19 cellular contexts compared by ENCODE assay signal in the genomic region with DNA sequence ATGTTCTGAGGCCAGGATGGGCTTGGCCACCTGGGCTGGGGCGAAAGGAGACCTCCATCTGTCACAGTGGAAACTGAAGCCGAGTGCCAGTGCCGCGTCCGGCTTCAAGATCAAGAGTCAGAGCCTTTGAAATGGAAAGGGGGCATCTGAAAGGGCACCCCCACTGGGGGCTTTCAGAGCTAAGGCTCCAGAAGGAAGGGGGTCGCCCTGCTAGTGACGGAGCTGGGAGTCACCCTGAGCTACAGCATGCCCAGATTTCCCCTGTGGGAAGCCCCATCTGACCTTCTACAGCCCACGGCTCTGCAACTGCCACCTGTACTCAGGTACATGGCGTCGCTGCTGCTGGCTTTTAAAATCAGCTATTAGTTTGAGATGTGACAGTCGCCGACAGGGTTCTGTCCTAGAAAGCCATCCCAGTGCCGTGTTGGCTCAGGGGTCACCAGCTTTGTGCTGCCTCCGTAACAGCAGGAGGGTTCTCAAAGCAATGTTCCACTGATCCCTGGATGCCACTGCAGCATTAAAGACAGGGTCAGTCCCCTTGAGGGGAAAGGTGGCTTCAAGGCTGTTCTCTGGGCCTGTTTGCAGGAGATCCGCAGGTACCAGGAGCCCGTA. TPM values are rescaled to one million over a fixed set of nuclear protein-coding genes. Genes with fewer than 3 reads are reported as not detected.
DNase-seq lines count a peak whose midpoint lies in the region; ATAC-seq and TF ChIP-seq lines count a peak whose summit lies in the region.
"Had no signal": no experiment of that assay in that cellular context is flagged by ENCODE, and none has a peak within 500 bp of the region (broad histone marks: within the 10 kb centered on the region; RNA-seq: fewer than 3 reads in every experiment).

No MANE protein-coding gene starts in this region.

- no peaks in the 10 kb centered on the region for H3K27me3 Mint-ChIP-seq in activated T-cell treated with anti-CD3 and anti-CD28 coated beads, Interleukin-2, amount 50 U/mL, for 4 hours (ENCODE audit: low read depth)
- H3K27me3 Mint-ChIP-seq in HFFc6 (ENCODE audit: insufficient read depth) = peaks cover 10% of the 10 kb centered on the region
- no peaks in the 10 kb centered on the region for H3K27me3 Mint-ChIP-seq in stimulated activated naive B cell treated with anti-CD40 and anti-IgM and Interleukin-4, amounts not matched to agents 10 μg/mL and 1 μg/mL and 100 μg/mL, for 72 hours
- H3K27me3 Mint-ChIP-seq: effector memory CD8-positive, alpha-beta T cell; stimulated activated naive CD8-positive, alpha-beta T cell treated with anti-CD3 and anti-CD28 coated beads, Interleukin-15, Interleukin-2, amounts not matched to agents 100 ng/mL and 50 ng/mL, for 24 hours had no signal

- no peak overlapping the region for H3K4me3 Mint-ChIP-seq in activated T-cell treated with anti-CD3 and anti-CD28 coated beads, Interleukin-2, amount 50 U/mL, for 4 hours
- H3K4me3 Mint-ChIP-seq in HFFc6 = 0 out of 2 replicates have a peak overlapping the region, but pooled peaks have one; percentile 22
- no peak overlapping the region for H3K4me3 Mint-ChIP-seq in stimulated activated naive B cell treated with anti-CD40 and anti-IgM and Interleukin-4, amounts not matched to agents 10 μg/mL and 1 μg/mL and 100 μg/mL, for 72 hours
- H3K4me3 Mint-ChIP-seq: effector memory CD8-positive, alpha-beta T cell; stimulated activated naive CD8-positive, alpha-beta T cell treated with anti-CD3 and anti-CD28 coated beads, Interleukin-15, Interleukin-2, amounts not matched to agents 100 ng/mL and 50 ng/mL, for 24 hours had no signal

- H3K36me3 Mint-ChIP-seq in activated T-cell treated with anti-CD3 and anti-CD28 coated beads, Interleukin-2, amount 50 U/mL, for 4 hours (ENCODE audit: insufficient read depth) = peaks cover 17% of the 10 kb centered on the region
- peaks cover 2% of the 10 kb centered on the region; the same call in 1 of the 2 replicates for H3K36me3 Mint-ChIP-seq in HFFc6 (ENCODE audit: low read depth)
- peaks cover 17 to 25% of the 10 kb centered on the region in 2 donors for H3K36me3 Mint-ChIP-seq in stimulated activated naive B cell treated with anti-CD40 and anti-IgM and Interleukin-4, amounts not matched to agents 10 μg/mL and 1 μg/mL and 100 μg/mL, for 72 hours

- H3K36me3 ChIP-seq in gastroesophageal sphincter = peaks cover 0 to 76% of the 10 kb centered on the region in 2 donors
- H3K36me3 ChIP-seq: uterus had no signal

- H3K9me3 Mint-ChIP-seq in activated T-cell treated with anti-CD3 and anti-CD28 coated beads, Interleukin-2, amount 50 U/mL, for 4 hours = no peaks in the 10 kb centered on the region
- H3K9me3 Mint-ChIP-seq in HFFc6 = no peaks in the 10 kb centered on the region
- no peaks in the 10 kb centered on the region for H3K9me3 Mint-ChIP-seq in stimulated activated naive B cell treated with anti-CD40 and anti-IgM and Interleukin-4, amounts not matched to agents 10 μg/mL and 1 μg/mL and 100 μg/mL, for 72 hours
- H3K9me3 Mint-ChIP-seq: effector memory CD8-positive, alpha-beta T cell; stimulated activated naive CD8-positive, alpha-beta T cell treated with anti-CD3 and anti-CD28 coated beads, Interleukin-15, Interleukin-2, amounts not matched to agents 100 ng/mL and 50 ng/mL, for 24 hours had no signal

- TF ChIP-seq EP300 in gastroesophageal sphincter (IDR thresholded peaks at IDR 0.05) = no peak

- no peak for TF ChIP-seq CTCF in HFFc6 (IDR thresholded peaks at IDR 0.05)
- TF ChIP-seq CTCF in gastroesophageal sphincter (IDR thresholded peaks at IDR 0.05) = no peak

- peaks cover 0 to 38% (median 16%) of the 10 kb centered on the region in 3 donors for H3K4me1 ChIP-seq in gastroesophageal sphincter
- H3K4me1 ChIP-seq: lower lobe of right lung, SJCRH30, uterus had no signal

- no peaks in the 10 kb centered on the region for H3K4me1 Mint-ChIP-seq in activated T-cell treated with anti-CD3 and anti-CD28 coated beads, Interleukin-2, amount 50 U/mL, for 4 hours (ENCODE audit: low read depth)
- peaks cover 16% of the 10 kb centered on the region for H3K4me1 Mint-ChIP-seq in HFFc6 (ENCODE audit: low read depth)
- H3K4me1 Mint-ChIP-seq in stimulated activated naive B cell treated with anti-CD40 and anti-IgM and Interleukin-4, amounts not matched to agents 10 μg/mL and 1 μg/mL and 100 μg/mL, for 72 hours = peaks cover 2 to 6% of the 10 kb centered on the region in 2 donors

- H3K9me3 ChIP-seq in gastroesophageal sphincter = no peaks in the 10 kb centered on the region
- H3K9me3 ChIP-seq: lower lobe of right lung, SJCRH30, uterus had no signal

- no peak for ATAC-seq in activated T-cell treated with anti-CD3 and anti-CD28 coated beads, Interleukin-2, amount 50 U/mL, for 4 hours
- ATAC-seq in gastroesophageal sphincter (no peak), GM18511 (IDR thresholded peaks at IDR 0.05; ENCODE audit: unreplicated experiment) (no peak)
- ATAC-seq in stimulated activated naive B cell treated with anti-CD40 and anti-IgM and Interleukin-4, amounts not matched to agents 10 μg/mL and 1 μg/mL and 100 μg/mL, for 72 hours (replicated peaks) = no peak
- ATAC-seq: effector memory CD8-positive, alpha-beta T cell; lower lobe of right lung had no signal

- H3K27ac ChIP-seq in gastroesophageal sphincter = peak overlapping the region in 3 of 4 donors; percentile 54 to 82 (median 80)
- H3K27ac ChIP-seq: lower lobe of right lung, SJCRH30 had no signal

- no CpG with 5 or more reads among the region's 16 CpGs for WGBS in gastroesophageal sphincter (ENCODE audit: low coverage in 1 of 2), 2 donors

- DNase-seq in activated T-cell treated with anti-CD3 and anti-CD28 coated beads, Interleukin-2, amount 50 U/mL, for 1 hour = peak; percentile 17
- DNase-seq in activated T-cell treated with anti-CD3 and anti-CD28 coated beads, Interleukin-2, amount 50 U/mL, for 4 hours = no peak
- DNase-seq in HFFc6 = no peak
- no peak for DNase-seq in stimulated activated naive B cell treated with anti-CD40 and anti-IgM and Interleukin-4, amounts not matched to agents 10 μg/mL and 1 μg/mL and 100 μg/mL, for 72 hours
- no peak for DNase-seq in glomerular visceral epithelial cell (ENCODE audit: extremely low spot score)
- no peak for DNase-seq in GM19240 (ENCODE audit: insufficient read length, low spot score)
- DNase-seq: activated CD4-positive, CD25-positive, alpha-beta regulatory T cell; activated naive CD4-positive, alpha-beta T cell; effector memory CD8-positive, alpha-beta T cell; GDM1; lower lobe of right lung; MM.1S; NCI-H1436 treated with DMSO at 0.1 percent for 48 hours; SJCRH30; stimulated activated CD4-positive, alpha-beta T cell treated with anti-CD3 and anti-CD28 coated beads, Interleukin-2, amount 100 ng/mL, for 24 hours had no signal

- TF ChIP-seq POLR2A in gastroesophageal sphincter (IDR thresholded peaks at IDR 0.05) = no peak

- no peak overlapping the region for H3K4me3 ChIP-seq in gastroesophageal sphincter
- H3K4me3 ChIP-seq: lower lobe of right lung, SJCRH30, uterus had no signal

- H3K27me3 ChIP-seq in gastroesophageal sphincter = no peaks in the 10 kb centered on the region
- H3K27me3 ChIP-seq: SJCRH30, uterus had no signal

- peak overlapping the region; percentile 49; the same call in 1 of the 2 replicates for H3K27ac Mint-ChIP-seq in HFFc6
- H3K27ac Mint-ChIP-seq in stimulated activated naive B cell treated with anti-CD40 and anti-IgM and Interleukin-4, amounts not matched to agents 10 μg/mL and 1 μg/mL and 100 μg/mL, for 72 hours = peak overlapping the region; percentile 47
- H3K27ac Mint-ChIP-seq: stimulated activated naive CD8-positive, alpha-beta T cell treated with anti-CD3 and anti-CD28 coated beads, Interleukin-15, Interleukin-2, amounts not matched to agents 100 ng/mL and 50 ng/mL, for 24 hours had no signal

RNA-seq across cellular contexts. Expression of a gene that starts 31.5 kb away (rescaled TPM):
- total RNA-seq in activated T-cell treated with anti-CD3 and anti-CD28 coated beads, Interleukin-2, amount 50 U/mL, for 4 hours = 100 to 1,000 TPM in 2 of 3 donors, 10 to 100 TPM in 1; 95.9 to 107 (median 104) TPM
- total RNA-seq in HFFc6 (2021; fragmentation: NEBNext Ultra II Directional; extraction: Animal tissue kit (Norgen Biotek cat#: 25700)) = 10 to 100 TPM; 74.9 to 93.1 (median 86.4) TPM
- total RNA-seq in gastroesophageal sphincter = 10 to 100 TPM; 17.1 to 26.8 (median 20.7) TPM

RNA-seq across cellular contexts. Expression of a gene that starts 32.0 kb away (rescaled TPM):
- 10 to 100 TPM; 51.8 to 58.1 (median 54.8) TPM for total RNA-seq in activated T-cell treated with anti-CD3 and anti-CD28 coated beads, Interleukin-2, amount 50 U/mL, for 4 hours
- 10 to 100 TPM; 42.1 to 53.9 (median 47.0) TPM for total RNA-seq in HFFc6 (2021; fragmentation: NEBNext Ultra II Directional; extraction: Animal tissue kit (Norgen Biotek cat#: 25700))
- total RNA-seq in gastroesophageal sphincter = 100 to 1,000 TPM; 127 to 184 (median 162) TPM
